13 cellular contexts compared by ENCODE assay signal in genomic region chr17:41307647-41308046, GRCh38. TPM values are rescaled to one million over a fixed set of nuclear protein-coding genes. Genes with fewer than 3 reads are reported as not detected.
DNase-seq lines count a peak whose midpoint lies in the region; ATAC-seq and TF ChIP-seq lines count a peak whose summit lies in the region.
"Had no signal": no experiment of that assay in that cellular context is flagged by ENCODE, and none has a peak within 500 bp of the region (broad histone marks: within the 10 kb centered on the region; RNA-seq: fewer than 3 reads in every experiment).

No MANE protein-coding gene starts in this region.

- intact Hi-C loops in cardiac septum (cut with DNase I) (no loop called here), right cardiac atrium (cut with DNase I) (no loop called here), lower lobe of right lung (cut with DNase I) (no loop called here)
- intact Hi-C loops in activated CD8-positive, alpha-beta T cell treated with anti-CD3 and anti-CD28 coated beads for 36 hours (cut with micrococcal nuclease), result no loop called here

- H3K4me3 Mint-ChIP-seq in activated CD8-positive, alpha-beta T cell treated with anti-CD3 and anti-CD28 coated beads for 36 hours, result peak overlapping the region; percentile 54

- H3K27me3 ChIP-seq in right cardiac atrium (ENCODE audit: control insufficient read depth, insufficient read depth), result no peaks in the 10 kb centered on the region
- H3K27me3 ChIP-seq in lower lobe of right lung (ENCODE audit: low read depth), result peaks cover 8% of the 10 kb centered on the region
- H3K27me3 ChIP-seq: ascending aorta, foreskin keratinocyte had no signal

- peaks cover 47% of the 10 kb centered on the region for H3K4me1 Mint-ChIP-seq in activated CD8-positive, alpha-beta T cell treated with anti-CD3 and anti-CD28 coated beads for 36 hours (ENCODE audit: low read depth)

- TF ChIP-seq CTCF in activated CD8-positive, alpha-beta T cell treated with anti-CD3 and anti-CD28 coated beads for 36 hours (IDR thresholded peaks at IDR 0.05), result no peak
- no peak for TF ChIP-seq CTCF in lower lobe of right lung (IDR thresholded peaks at IDR 0.05)

- peak overlapping the region; percentile 86 for H3K27ac Mint-ChIP-seq in activated CD8-positive, alpha-beta T cell treated with anti-CD3 and anti-CD28 coated beads for 36 hours

- CTCF ChIA-PET in activated CD8-positive, alpha-beta T cell treated with anti-CD3 and anti-CD28 coated beads for 36 hours (lab: Charles Lee), result interaction anchor here (1.1 to 3.1 kb wide), 4 partner anchors 15 to 489 kb away, joined by 3 to 22 read pairs (median 6); no protein-coding TSS in a partner anchor

- no peaks in the 10 kb centered on the region for H3K9me3 ChIP-seq in right cardiac atrium (ENCODE audit: control insufficient read depth, low read length)
- no peaks in the 10 kb centered on the region for H3K9me3 ChIP-seq in lower lobe of right lung
- H3K9me3 ChIP-seq: ascending aorta had no signal

- H3K36me3 Mint-ChIP-seq in activated CD8-positive, alpha-beta T cell treated with anti-CD3 and anti-CD28 coated beads for 36 hours (ENCODE audit: low read depth), result no peaks in the 10 kb centered on the region

- H3K27me3 Mint-ChIP-seq in activated CD8-positive, alpha-beta T cell treated with anti-CD3 and anti-CD28 coated beads for 36 hours, result no peaks in the 10 kb centered on the region

- DNase-seq in cardiac septum (ENCODE audit: low spot score) (peak; percentile 84), right cardiac atrium (no peak), lower lobe of right lung (peak; percentile 70), hypothalamus (lab: John Stamatoyannopoulos, UW) (no peak), SHP77 treated with DMSO at 0.1 percent for 48 hours (lab: John Stamatoyannopoulos, UW) (no peak), NCI-H774 (lab: John Stamatoyannopoulos, UW) (no peak)
- no peak for DNase-seq in activated CD8-positive, alpha-beta T cell treated with anti-CD3 and anti-CD28 coated beads for 36 hours
- DNase-seq: foreskin keratinocyte, H7, NCI-H1436 treated with DMSO at 0.1 percent for 48 hours had no signal

- H3K9me3 Mint-ChIP-seq in activated CD8-positive, alpha-beta T cell treated with anti-CD3 and anti-CD28 coated beads for 36 hours, result no peaks in the 10 kb centered on the region

- 68% methylated on average over 9 of the region's 9 CpGs for whole genome bisulfite sequencing in right cardiac atrium

- ATAC-seq in right cardiac atrium (no peak), lower lobe of right lung (peak; percentile 47 to 59), GM18907 (IDR thresholded peaks at IDR 0.05; ENCODE audit: unreplicated experiment) (no peak)
- ATAC-seq in activated CD8-positive, alpha-beta T cell treated with anti-CD3 and anti-CD28 coated beads for 36 hours, result no peak

- POLR2A ChIA-PET in activated CD8-positive, alpha-beta T cell treated with anti-CD3 and anti-CD28 coated beads for 36 hours (lab: Charles Lee), result no interaction called here

- H3K4me1 ChIP-seq in right cardiac atrium (ENCODE audit: control insufficient read depth, insufficient read depth, low read length) (no peaks in the 10 kb centered on the region), lower lobe of right lung (peaks cover 11% of the 10 kb centered on the region)
- H3K4me1 ChIP-seq: ascending aorta, foreskin keratinocyte had no signal

- H3K36me3 ChIP-seq in lower lobe of right lung, result no peaks in the 10 kb centered on the region
- H3K36me3 ChIP-seq: ascending aorta had no signal

- H3K4me3 ChIP-seq in right cardiac atrium (ENCODE audit: low read length), result no peak overlapping the region
- no peak overlapping the region for H3K4me3 ChIP-seq in lower lobe of right lung
- H3K4me3 ChIP-seq: ascending aorta had no signal

- H3K27ac ChIP-seq in right cardiac atrium (ENCODE audit: low read length), result no peak overlapping the region
- H3K27ac ChIP-seq in lower lobe of right lung, result no peak overlapping the region
- H3K27ac ChIP-seq: ascending aorta, foreskin keratinocyte had no signal

RNA-seq across cellular contexts. Expression of gene KRTAP16-1, which starts 1.5 kb away (rescaled TPM):
- total RNA-seq in cardiac septum (not detected), right cardiac atrium (not detected), lower lobe of right lung (not detected)
- polyA plus RNA-seq in right cardiac atrium, result not detected
- not detected for total RNA-seq in activated CD8-positive, alpha-beta T cell treated with anti-CD3 and anti-CD28 coated beads for 36 hours
- total RNA-seq: ascending aorta, foreskin keratinocyte, H7, temporal lobe had no signal
- polyA plus RNA-seq: foreskin keratinocyte had no signal

RNA-seq across cellular contexts. Expression of gene KRTAP29-1, which starts 5.0 kb away (rescaled TPM):
- total RNA-seq in cardiac septum (not detected), right cardiac atrium (not detected), lower lobe of right lung (not detected)
- not detected for polyA plus RNA-seq in right cardiac atrium
- total RNA-seq in activated CD8-positive, alpha-beta T cell treated with anti-CD3 and anti-CD28 coated beads for 36 hours, result not detected
- total RNA-seq: ascending aorta, foreskin keratinocyte, H7, temporal lobe had no signal
- polyA plus RNA-seq: foreskin keratinocyte had no signal

RNA-seq across cellular contexts. Expression of gene KRTAP17-1, which starts 7.9 kb away (rescaled TPM):
- total RNA-seq in cardiac septum (not detected), right cardiac atrium (not detected), lower lobe of right lung (not detected)
- not detected for polyA plus RNA-seq in right cardiac atrium
- total RNA-seq in activated CD8-positive, alpha-beta T cell treated with anti-CD3 and anti-CD28 coated beads for 36 hours, result not detected
- total RNA-seq: ascending aorta, foreskin keratinocyte, H7, temporal lobe had no signal
- polyA plus RNA-seq: foreskin keratinocyte had no signal

RNA-seq across cellular contexts. Expression of gene KRTAP9-7, which starts 32.1 kb away (rescaled TPM):
- not detected for total RNA-seq in cardiac septum
- total RNA-seq in right cardiac atrium, result not detected
- polyA plus RNA-seq in right cardiac atrium, result not detected
- not detected for total RNA-seq in activated CD8-positive, alpha-beta T cell treated with anti-CD3 and anti-CD28 coated beads for 36 hours
- not detected for total RNA-seq in lower lobe of right lung
- total RNA-seq: ascending aorta, foreskin keratinocyte, H7, temporal lobe had no signal
- polyA plus RNA-seq: foreskin keratinocyte had no signal

RNA-seq across cellular contexts. Expression of gene KRTAP9-6, which starts 42.5 kb away (rescaled TPM):
- total RNA-seq in cardiac septum (not detected), right cardiac atrium (not detected), lower lobe of right lung (not detected)
- not detected for polyA plus RNA-seq in right cardiac atrium
- total RNA-seq in activated CD8-positive, alpha-beta T cell treated with anti-CD3 and anti-CD28 coated beads for 36 hours, result not detected
- total RNA-seq: ascending aorta, foreskin keratinocyte, H7, temporal lobe had no signal
- polyA plus RNA-seq: foreskin keratinocyte had no signal

Comparison
In these comparisons a context has a peak if more than half of its experiments do, and no peak if none do; other contexts are left out.
1. DNase-seq: peak in cardiac septum (single experiment) and lower lobe of right lung (single experiment); none in right cardiac atrium (0 of 3), activated CD8-positive, alpha-beta T cell treated with anti-CD3 and anti-CD28 coated beads for 36 hours (single experiment), hypothalamus (0 of 51), SHP77 treated with DMSO at 0.1 percent for 48 hours (single experiment) and NCI-H774 (single experiment).
2. ATAC-seq: peak in lower lobe of right lung (2 of 2); none in right cardiac atrium (0 of 2), activated CD8-positive, alpha-beta T cell treated with anti-CD3 and anti-CD28 coated beads for 36 hours (single experiment) and GM18907 (single experiment).